ENCODE assay signal across 8 cellular contexts in the genomic region with DNA sequence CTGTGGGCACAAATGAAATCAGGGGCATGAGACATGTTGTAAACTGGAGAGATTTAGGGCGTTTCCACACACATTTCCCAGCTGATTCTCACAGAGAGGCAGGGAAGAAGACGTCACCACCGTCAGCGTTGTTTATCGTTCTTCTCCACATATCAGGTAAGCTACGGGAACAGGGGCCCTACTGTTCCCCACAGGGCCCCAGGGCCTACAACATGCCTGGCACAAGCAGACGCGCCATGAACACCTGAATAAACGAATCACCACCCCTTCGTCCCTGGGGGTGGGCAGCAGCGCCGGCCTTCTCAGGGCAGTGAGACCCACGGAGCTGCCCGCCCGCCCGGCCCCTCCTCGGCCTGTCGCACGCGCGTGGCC. TPM values are rescaled to one million over a fixed set of nuclear protein-coding genes. Genes with fewer than 3 reads are reported as not detected.
A peak's percentile ranks its signal among the peaks of the same experiment; 100 is the strongest.
DNase-seq lines count a peak whose midpoint lies in the region; ATAC-seq, FAIRE-seq and TF ChIP-seq lines count a peak whose summit lies in the region.

No MANE protein-coding gene starts in this region.

- H3K9ac ChIP-seq in astrocyte (ENCODE audit: low read length) (peak overlapping the region; percentile 83), kidney (ENCODE audit: low read length in 2 of 2) (peak overlapping the region in 1 of 2 donors; percentile 5)

- H3K4me2 ChIP-seq in astrocyte (ENCODE audit: low read length): peak overlapping the region; percentile 87

- no peak for FAIRE-seq in astrocyte (lab: Jason Lieb, UNC)
- FAIRE-seq in kidney (lab: Jason Lieb, UNC): no peak

- no peaks in the 10 kb centered on the region for H3K27me3 Mint-ChIP-seq in astrocyte (ENCODE audit: low read depth, unreplicated experiment)

- in situ Hi-C loops in GM13977 (cut with MboI; ENCODE audit: low pct_unique_long_range_greater_than_20kb, low sequenced_read_pairs, unreplicated experiment): no loop called here

- peak overlapping the region; percentile 73 for H3K27ac ChIP-seq in astrocyte (ENCODE audit: low read depth, low read length)
- peak overlapping the region in 1 of 2 donors; percentile 20 for H3K27ac ChIP-seq in kidney (ENCODE audit: low read depth in 2 of 2, low read length in 2 of 2)

- peak overlapping the region; percentile 91 for H2AFZ ChIP-seq in astrocyte (ENCODE audit: low read depth, low read length)

- H3K4me1 ChIP-seq in astrocyte (ENCODE audit: insufficient read depth, low read length) (peaks cover 14% of the 10 kb centered on the region), kidney (ENCODE audit: control insufficient read depth in 1 of 2, insufficient read depth in 1 of 2, low read depth in 1 of 2, low read length in 2 of 2) (peaks cover 0 to 10% of the 10 kb centered on the region in 2 donors)

- H3K4me3 Mint-ChIP-seq in astrocyte (ENCODE audit: unreplicated experiment): peak overlapping the region; percentile 96

- intact Hi-C loops in kidney (cut with DNase I): no loop called here

- H3K4me3 ChIP-seq in astrocyte (ENCODE audit: insufficient read depth, low read depth, low read length) (peak overlapping the region; percentile 68), kidney (ENCODE audit: low read length in 2 of 2) (peak overlapping the region; percentile 92 to 99)

- DNase-seq in NCI-H748 (lab: John Stamatoyannopoulos, UW; ENCODE audit: unreplicated experiment) (peak; percentile 62), NCI-H748 treated with DMSO at 0.1 percent for 48 hours (lab: John Stamatoyannopoulos, UW) (no peak), HS-5 (ENCODE audit: low read depth) (peak; percentile 14), astrocyte (ENCODE audit: low read depth) (peak; percentile 32), kidney (no peak), stromal cell of bone marrow (ENCODE audit: low read depth) (peak; percentile 25), GM13977 (ENCODE audit: low spot score) (no peak)

- H3K79me2 ChIP-seq in astrocyte (ENCODE audit: insufficient read depth, low read length): peaks cover 6% of the 10 kb centered on the region

- H3K36me3 Mint-ChIP-seq in astrocyte (ENCODE audit: low read depth, unreplicated experiment): no peaks in the 10 kb centered on the region

- H3K27me3 ChIP-seq in astrocyte (ENCODE audit: insufficient read depth, low read length): no peaks in the 10 kb centered on the region

- H4K20me1 ChIP-seq in astrocyte (ENCODE audit: insufficient read depth, low read length): no peaks in the 10 kb centered on the region

- H3K9me3 Mint-ChIP-seq in astrocyte (ENCODE audit: unreplicated experiment): no peaks in the 10 kb centered on the region

- TF ChIP-seq CTCF in astrocyte (IDR thresholded peaks at IDR 0.05; ENCODE audit: insufficient read depth, low read depth, low read length) (no peak), kidney (IDR thresholded peaks at IDR 0.05; ENCODE audit: borderline replicate concordance, extremely low read depth, insufficient read depth) (no peak), GM13977 (IDR thresholded peaks at IDR 0.05; ENCODE audit: extremely low read depth, insufficient read depth, missing control alignments) (no peak)

- H3K36me3 ChIP-seq in astrocyte (ENCODE audit: insufficient read depth, low read length): no peaks in the 10 kb centered on the region
- H3K36me3 ChIP-seq in kidney (ENCODE audit: control insufficient read depth in 1 of 2, insufficient read depth in 2 of 2, low read length in 2 of 2): no peaks in the 10 kb centered on the region

- ATAC-seq in GM18520 (IDR thresholded peaks at IDR 0.05; ENCODE audit: unreplicated experiment): no peak

- H3K27ac Mint-ChIP-seq in astrocyte (ENCODE audit: unreplicated experiment): peak overlapping the region; percentile 80

- H3K4me1 Mint-ChIP-seq in astrocyte (ENCODE audit: low read depth, unreplicated experiment): peaks cover 8% of the 10 kb centered on the region

- H3K9me3 ChIP-seq in astrocyte (ENCODE audit: insufficient read depth, low read depth, low read length): no peaks in the 10 kb centered on the region
- no peaks in the 10 kb centered on the region for H3K9me3 ChIP-seq in kidney (ENCODE audit: control insufficient read depth in 1 of 2, low read length in 2 of 2)

RNA-seq across cellular contexts. Expression of gene EFCAB6, which starts 0.3 kb away (rescaled TPM):
- total RNA-seq in astrocyte (1.2 and 1.6 TPM in 2 replicates), kidney (11.8 TPM)
- polyA plus RNA-seq in kidney (ENCODE audit: insufficient read depth, low read depth, low replicate concordance): 1.5 TPM

RNA-seq across cellular contexts. Expression of gene SULT4A1, which starts 50.5 kb away (rescaled TPM):
- total RNA-seq in astrocyte (5.9 and 6.1 TPM in 2 replicates), kidney (0.57 TPM)
- polyA plus RNA-seq in kidney (ENCODE audit: insufficient read depth, low read depth, low replicate concordance): 0.52 TPM

Comparison
In these comparisons a context has a peak if more than half of its experiments do, and no peak if none do; other contexts are left out.
1. DNase-seq: peak in NCI-H748 (single experiment), HS-5 (single experiment), astrocyte (single experiment) and stromal cell of bone marrow (single experiment); none in NCI-H748 treated with DMSO at 0.1 percent for 48 hours (single experiment), kidney (single experiment) and GM13977 (single experiment).